Comparison of ENCODE assay signal across 8 cellular contexts in genomic region chr6:149964243-149965190, GRCh38. TPM values are rescaled to one million over a fixed set of nuclear protein-coding genes. Genes with fewer than 3 reads are reported as not detected.
DNase-seq lines count a peak whose midpoint lies in the region; ATAC-seq and TF ChIP-seq lines count a peak whose summit lies in the region.

No MANE protein-coding gene starts in this region.

- peaks cover 26% of the 10 kb centered on the region for H3K4me1 Mint-ChIP-seq in activated CD4-positive, alpha-beta memory T cell treated with anti-CD3 and anti-CD28 coated beads, Interleukin-2, amount 10 ng/mL, durations not matched to agents 7 days and 5 days

- H3K27me3 Mint-ChIP-seq in activated CD4-positive, alpha-beta memory T cell treated with anti-CD3 and anti-CD28 coated beads, Interleukin-2, amount 10 ng/mL, durations not matched to agents 7 days and 5 days: peaks cover 77% of the 10 kb centered on the region

- no peak overlapping the region for H3K27ac ChIP-seq in parathyroid adenoma

- no peak for ATAC-seq in GM21526 (IDR thresholded peaks at IDR 0.05; ENCODE audit: low FRiP score, unreplicated experiment)

- no peaks in the 10 kb centered on the region for H3K36me3 ChIP-seq in parathyroid adenoma (ENCODE audit: control insufficient read depth, insufficient read depth, low read length)

- peak overlapping the region; percentile 77 for H2AFZ ChIP-seq in parathyroid adenoma

- no peaks in the 10 kb centered on the region for H3K4me1 ChIP-seq in parathyroid adenoma

- no peaks in the 10 kb centered on the region for H3K79me2 ChIP-seq in parathyroid adenoma

- no peaks in the 10 kb centered on the region for H3K9me3 Mint-ChIP-seq in activated CD4-positive, alpha-beta memory T cell treated with anti-CD3 and anti-CD28 coated beads, Interleukin-2, amount 10 ng/mL, durations not matched to agents 7 days and 5 days

- H3K4me3 ChIP-seq in fibroblast of pulmonary artery (replicated peaks; ENCODE audit: low read depth, low read length) (peak overlapping the region; percentile 51), parathyroid adenoma (ENCODE audit: low read depth, low read length) (peak overlapping the region; percentile 52)

- CTCF ChIA-PET in activated CD4-positive, alpha-beta memory T cell treated with anti-CD3 and anti-CD28 coated beads, Interleukin-2, amount 10 ng/mL, durations not matched to agents 7 days and 5 days (lab: Charles Lee): interaction anchor here (0.9 kb wide), 1 partner anchor 52 kb away, joined by 3 read pairs; no protein-coding TSS in a partner anchor

- no peaks in the 10 kb centered on the region for H3K27me3 ChIP-seq in parathyroid adenoma (ENCODE audit: control insufficient read depth, insufficient read depth, low read length)

- no peak overlapping the region for H3K9ac ChIP-seq in parathyroid adenoma

- POLR2A ChIA-PET in activated CD4-positive, alpha-beta memory T cell treated with anti-CD3 and anti-CD28 coated beads, Interleukin-2, amount 10 ng/mL, durations not matched to agents 7 days and 5 days (lab: Charles Lee): interaction anchor here (1.0 kb wide), 1 partner anchor 8 kb away, joined by 3 read pairs; no protein-coding TSS in a partner anchor

- no peaks in the 10 kb centered on the region for H3K9me3 ChIP-seq in parathyroid adenoma (ENCODE audit: control insufficient read depth, low read length)

- DNase-seq in NCI-H748 (lab: John Stamatoyannopoulos, UW; ENCODE audit: unreplicated experiment): peak; percentile 58
- no peak for DNase-seq in NCI-H748 treated with DMSO at 0.1 percent for 48 hours (lab: John Stamatoyannopoulos, UW)
- peak; percentile 41 for DNase-seq in activated CD4-positive, alpha-beta memory T cell treated with anti-CD3 and anti-CD28 coated beads, Interleukin-2, amount 10 ng/mL, durations not matched to agents 7 days and 5 days
- DNase-seq in fibroblast of pulmonary artery (ENCODE audit: low read depth): peak; percentile 17
- no peak for DNase-seq in NOMO-1 (lab: John Stamatoyannopoulos, UW; ENCODE audit: unreplicated experiment in 2 of 2)
- no peak for DNase-seq in 8988T

- H3K4me2 ChIP-seq in parathyroid adenoma (ENCODE audit: low read length): peak overlapping the region; percentile 76

- H3K27ac Mint-ChIP-seq in activated CD4-positive, alpha-beta memory T cell treated with anti-CD3 and anti-CD28 coated beads, Interleukin-2, amount 10 ng/mL, durations not matched to agents 7 days and 5 days: peak overlapping the region; percentile 64

- H3K36me3 Mint-ChIP-seq in activated CD4-positive, alpha-beta memory T cell treated with anti-CD3 and anti-CD28 coated beads, Interleukin-2, amount 10 ng/mL, durations not matched to agents 7 days and 5 days (ENCODE audit: low read depth): peaks cover 7% of the 10 kb centered on the region

- TF ChIP-seq CTCF in fibroblast of pulmonary artery (IDR thresholded peaks at IDR 0.05; ENCODE audit: low read length, missing control alignments) (no peak), parathyroid adenoma (IDR thresholded peaks at IDR 0.05) (no peak)

- peak overlapping the region; percentile 81 for H3K4me3 Mint-ChIP-seq in activated CD4-positive, alpha-beta memory T cell treated with anti-CD3 and anti-CD28 coated beads, Interleukin-2, amount 10 ng/mL, durations not matched to agents 7 days and 5 days

RNA-seq across cellular contexts. Expression of gene ULBP1, which starts 0.8 kb away (rescaled TPM):
- total RNA-seq in activated CD4-positive, alpha-beta memory T cell treated with anti-CD3 and anti-CD28 coated beads, Interleukin-2, amount 10 ng/mL, durations not matched to agents 7 days and 5 days: 1 to 10 TPM; 2.1 to 2.3 TPM

RNA-seq across cellular contexts. Expression of gene ULBP2, which starts 22.7 kb away (rescaled TPM):
- 1 to 10 TPM; 1.5 to 1.8 TPM for total RNA-seq in activated CD4-positive, alpha-beta memory T cell treated with anti-CD3 and anti-CD28 coated beads, Interleukin-2, amount 10 ng/mL, durations not matched to agents 7 days and 5 days

RNA-seq across cellular contexts. Expression of gene RAET1G, which starts 41.6 kb away (rescaled TPM):
- total RNA-seq in activated CD4-positive, alpha-beta memory T cell treated with anti-CD3 and anti-CD28 coated beads, Interleukin-2, amount 10 ng/mL, durations not matched to agents 7 days and 5 days: not detected

Comparison
In these comparisons a context has a peak if more than half of its experiments do, and no peak if none do; other contexts are left out.
1. DNase-seq: peak in NCI-H748 (single experiment), activated CD4-positive, alpha-beta memory T cell treated with anti-CD3 and anti-CD28 coated beads, Interleukin-2, amount 10 ng/mL, durations not matched to agents 7 days and 5 days (single experiment) and fibroblast of pulmonary artery (single experiment); none in NCI-H748 treated with DMSO at 0.1 percent for 48 hours (single experiment), NOMO-1 (0 of 2) and 8988T (single experiment).